Comparison of ENCODE assay signal across 16 cellular contexts in genomic region chr16:49468611-49469322, GRCh38.
A peak's percentile ranks its signal among the peaks of the same experiment; 100 is the strongest.
DNase-seq lines count a peak whose midpoint lies in the region; ATAC-seq and TF ChIP-seq lines count a peak whose summit lies in the region.
"Had no signal": no experiment of that assay in that cellular context is flagged by ENCODE, and none has a peak within 500 bp of the region (broad histone marks: within the 10 kb centered on the region; RNA-seq: fewer than 3 reads in every experiment).

No MANE protein-coding gene starts in this region.

- no peak overlapping the region for H2AFZ ChIP-seq in SU-DHL-6 (ENCODE audit: low read depth, low read length, severe bottlenecking)

- no peaks in the 10 kb centered on the region for H3K27me3 ChIP-seq in SU-DHL-6 (ENCODE audit: low read length)
- peaks cover 8% of the 10 kb centered on the region for H3K27me3 ChIP-seq in lower lobe of right lung (ENCODE audit: low read depth)
- H3K27me3 ChIP-seq in upper lobe of right lung, result peaks cover 9% of the 10 kb centered on the region

- H4K20me1 ChIP-seq in SU-DHL-6 (ENCODE audit: low read depth, low read length), result no peaks in the 10 kb centered on the region

- no peaks in the 10 kb centered on the region for H3K9me2 ChIP-seq in SU-DHL-6 (replicated peaks; ENCODE audit: insufficient read depth, low read length)

- H3K4me1 ChIP-seq in lower lobe of right lung (no peaks in the 10 kb centered on the region), upper lobe of right lung (no peaks in the 10 kb centered on the region)

- no peak overlapping the region for H3K4me3 ChIP-seq in SU-DHL-6 (ENCODE audit: insufficient read depth, low read length, poor library complexity, severe bottlenecking)
- no peak overlapping the region for H3K4me3 ChIP-seq in lower lobe of right lung
- no peak overlapping the region for H3K4me3 ChIP-seq in upper lobe of right lung

- no peak for ATAC-seq in activated T-cell treated with anti-CD3 and anti-CD28 coated beads, Interleukin-2, amount 50 U/mL, for 72 hours (replicated peaks in 1 of 2)
- ATAC-seq in lower lobe of right lung (no peak), upper lobe of right lung (no peak), GM21576 (IDR thresholded peaks at IDR 0.05; ENCODE audit: unreplicated experiment) (no peak)

- TF ChIP-seq CTCF in SU-DHL-6 (IDR thresholded peaks at IDR 0.05; ENCODE audit: insufficient read depth, low read length, poor library complexity, severe bottlenecking) (no peak), lower lobe of right lung (IDR thresholded peaks at IDR 0.05) (no peak), upper lobe of right lung (IDR thresholded peaks at IDR 0.05) (no peak), nephron progenitor cell (IDR thresholded peaks at IDR 0.05) (no peak)

- H3K27me3 Mint-ChIP-seq in activated T-cell treated with anti-CD3 and anti-CD28 coated beads, Interleukin-2, amount 50 U/mL, for 24 hours, result no peaks in the 10 kb centered on the region
- no peaks in the 10 kb centered on the region for H3K27me3 Mint-ChIP-seq in activated T-cell treated with anti-CD3 and anti-CD28 coated beads, Interleukin-2, amount 50 U/mL, for 72 hours (ENCODE audit: low read depth)
- H3K27me3 Mint-ChIP-seq in nephron progenitor cell (ENCODE audit: low read depth, poor library complexity), result peaks cover 44% of the 10 kb centered on the region
- H3K27me3 Mint-ChIP-seq: activated naive CD4-positive, alpha-beta T cell treated with anti-CD3 and anti-CD28 coated beads, Interleukin-2, amount 50 U/mL, for 24 hours had no signal

- no peaks in the 10 kb centered on the region for H3K36me3 Mint-ChIP-seq in activated T-cell treated with anti-CD3 and anti-CD28 coated beads, Interleukin-2, amount 50 U/mL, for 24 hours (ENCODE audit: low read depth)
- no peaks in the 10 kb centered on the region for H3K36me3 Mint-ChIP-seq in activated T-cell treated with anti-CD3 and anti-CD28 coated beads, Interleukin-2, amount 50 U/mL, for 72 hours (ENCODE audit: insufficient read depth in 2 of 2)
- no peaks in the 10 kb centered on the region for H3K36me3 Mint-ChIP-seq in nephron progenitor cell (ENCODE audit: low read depth)
- H3K36me3 Mint-ChIP-seq: activated naive CD4-positive, alpha-beta T cell treated with anti-CD3 and anti-CD28 coated beads, Interleukin-2, amount 50 U/mL, for 24 hours had no signal

- H3K36me3 ChIP-seq in SU-DHL-6 (ENCODE audit: low read length), result no peaks in the 10 kb centered on the region
- no peaks in the 10 kb centered on the region for H3K36me3 ChIP-seq in lower lobe of right lung
- H3K36me3 ChIP-seq in upper lobe of right lung, result no peaks in the 10 kb centered on the region

- H3K9me3 ChIP-seq in SU-DHL-6 (ENCODE audit: insufficient read depth, low read length) (no peaks in the 10 kb centered on the region), lower lobe of right lung (no peaks in the 10 kb centered on the region), upper lobe of right lung (no peaks in the 10 kb centered on the region)

- peak overlapping the region; percentile 25 for H3K4me2 ChIP-seq in SU-DHL-6 (ENCODE audit: low read depth, low read length, poor library complexity, severe bottlenecking)

- H3K79me2 ChIP-seq in SU-DHL-6 (ENCODE audit: insufficient read depth, low read length), result no peaks in the 10 kb centered on the region

- H3F3A ChIP-seq in SU-DHL-6 (ENCODE audit: insufficient read depth), result 0 out of 2 replicates have a peak, but pooled peaks cover 8% of the 10 kb centered on the region

- DNase-seq in activated T-cell treated with anti-CD3 and anti-CD28 coated beads, Interleukin-2, amount 50 U/mL, for 24 hours, result peak; percentile 7
- no peak for DNase-seq in activated T-cell treated with anti-CD3 and anti-CD28 coated beads, Interleukin-2, amount 50 U/mL, for 72 hours
- DNase-seq in lower lobe of right lung (peak; percentile 14), upper lobe of right lung (peak; percentile 20), RPMI8226 (no peak), nephron progenitor cell (no peak)
- DNase-seq: activated CD4-positive, alpha-beta T cell treated with anti-CD3 and anti-CD28 coated beads for 48 hours; DMS 273 treated with DMSO at 0.1 percent for 48 hours; NCI-H1417; NCI-H524 treated with DMSO at 0.1 percent for 48 hours; Right ventricle myocardium superior; stimulated activated CD4-positive, alpha-beta T cell treated with anti-CD3 and anti-CD28 coated beads, Interleukin-4, amount 100 ng/mL, for 24 hours had no signal

- H3K27ac ChIP-seq in SU-DHL-6 (ENCODE audit: low read depth, low read length) (peak overlapping the region; percentile 6; the same call in 1 of the 2 replicates), lower lobe of right lung (no peak overlapping the region), upper lobe of right lung (no peak overlapping the region)
- H3K27ac ChIP-seq: C4-2B had no signal

- intact Hi-C loops in lower lobe of right lung (cut with DNase I) (no loop called here), upper lobe of right lung (cut with DNase I) (no loop called here)

- peaks cover 17% of the 10 kb centered on the region for H3K4me1 Mint-ChIP-seq in activated T-cell treated with anti-CD3 and anti-CD28 coated beads, Interleukin-2, amount 50 U/mL, for 24 hours (ENCODE audit: low read depth)
- peaks cover 11% of the 10 kb centered on the region for H3K4me1 Mint-ChIP-seq in activated T-cell treated with anti-CD3 and anti-CD28 coated beads, Interleukin-2, amount 50 U/mL, for 72 hours (ENCODE audit: low read depth)
- H3K4me1 Mint-ChIP-seq in nephron progenitor cell, result peaks cover 29% of the 10 kb centered on the region

- H3K4me3 Mint-ChIP-seq in activated T-cell treated with anti-CD3 and anti-CD28 coated beads, Interleukin-2, amount 50 U/mL, for 24 hours, result no peak overlapping the region
- no peak overlapping the region for H3K4me3 Mint-ChIP-seq in activated T-cell treated with anti-CD3 and anti-CD28 coated beads, Interleukin-2, amount 50 U/mL, for 72 hours
- H3K4me3 Mint-ChIP-seq in nephron progenitor cell, result no peak overlapping the region
- H3K4me3 Mint-ChIP-seq: activated naive CD4-positive, alpha-beta T cell treated with anti-CD3 and anti-CD28 coated beads, Interleukin-2, amount 50 U/mL, for 24 hours had no signal

- H3K27ac Mint-ChIP-seq in activated T-cell treated with anti-CD3 and anti-CD28 coated beads, Interleukin-2, amount 50 U/mL, for 24 hours, result no peak overlapping the region
- no peak overlapping the region for H3K27ac Mint-ChIP-seq in activated T-cell treated with anti-CD3 and anti-CD28 coated beads, Interleukin-2, amount 50 U/mL, for 72 hours
- no peak overlapping the region for H3K27ac Mint-ChIP-seq in nephron progenitor cell
- H3K27ac Mint-ChIP-seq: activated naive CD4-positive, alpha-beta T cell treated with anti-CD3 and anti-CD28 coated beads, Interleukin-2, amount 50 U/mL, for 24 hours had no signal

- no peak overlapping the region for H3K9ac ChIP-seq in SU-DHL-6 (ENCODE audit: low read length)

- H3K9me3 Mint-ChIP-seq in activated T-cell treated with anti-CD3 and anti-CD28 coated beads, Interleukin-2, amount 50 U/mL, for 24 hours, result no peaks in the 10 kb centered on the region
- H3K9me3 Mint-ChIP-seq in activated T-cell treated with anti-CD3 and anti-CD28 coated beads, Interleukin-2, amount 50 U/mL, for 72 hours, result no peaks in the 10 kb centered on the region
- H3K9me3 Mint-ChIP-seq in nephron progenitor cell, result no peaks in the 10 kb centered on the region
- H3K9me3 Mint-ChIP-seq: activated naive CD4-positive, alpha-beta T cell treated with anti-CD3 and anti-CD28 coated beads, Interleukin-2, amount 50 U/mL, for 24 hours had no signal

Comparison
In these comparisons a context has a peak if more than half of its experiments do, and no peak if none do; other contexts are left out.
1. DNase-seq: peak in activated T-cell treated with anti-CD3 and anti-CD28 coated beads, Interleukin-2, amount 50 U/mL, for 24 hours (single experiment), lower lobe of right lung (single experiment) and upper lobe of right lung (single experiment); none in activated T-cell treated with anti-CD3 and anti-CD28 coated beads, Interleukin-2, amount 50 U/mL, for 72 hours (0 of 2), RPMI8226 (single experiment) and nephron progenitor cell (single experiment).